In the genomic region with DNA sequence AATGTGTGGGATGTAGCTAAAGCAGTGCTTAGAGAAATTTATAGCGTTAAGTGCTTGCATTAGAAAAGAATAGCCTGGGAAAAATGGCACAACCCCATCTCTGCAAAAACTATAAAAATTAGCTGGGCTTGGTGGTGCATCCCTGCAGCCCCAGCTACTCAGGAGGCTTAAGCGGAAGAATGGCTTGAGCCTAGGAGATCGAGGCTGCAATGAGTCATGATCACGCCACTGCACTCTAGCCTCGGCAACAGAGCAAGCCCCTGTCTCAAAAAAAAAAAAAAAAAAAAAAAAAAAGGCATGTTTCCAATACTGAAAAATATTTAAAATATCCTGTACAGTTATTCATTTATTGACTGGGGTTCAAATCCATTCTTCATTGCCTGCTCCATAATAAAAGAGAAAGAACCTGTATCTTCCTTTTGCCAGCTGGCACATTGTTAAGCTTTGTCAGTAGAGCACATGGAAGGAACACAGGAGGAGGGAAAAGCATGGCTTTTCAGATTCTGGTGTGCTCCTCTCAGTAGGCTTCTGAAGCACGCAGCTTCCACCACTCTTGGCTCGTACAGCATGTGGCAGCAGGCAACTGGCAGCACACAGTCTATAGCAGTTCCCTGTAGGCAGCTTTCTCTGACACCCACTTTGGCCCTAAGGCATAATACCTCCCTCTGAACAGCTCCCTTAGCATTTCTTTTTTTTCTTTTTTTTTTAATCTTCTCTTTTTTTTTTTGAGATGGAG, we compare ENCODE assay signal across 15 cellular contexts.
DNase-seq lines count a peak whose midpoint lies in the region; ATAC-seq, FAIRE-seq and TF ChIP-seq lines count a peak whose summit lies in the region.
"Had no signal": no experiment of that assay in that cellular context is flagged by ENCODE, and none has a peak within 500 bp of the region (broad histone marks: within the 10 kb centered on the region; RNA-seq: fewer than 3 reads in every experiment).

No MANE protein-coding gene starts in this region.

- no peaks in the 10 kb centered on the region for H3K4me1 ChIP-seq in cardiac muscle cell (ENCODE audit: low read depth)
- no peaks in the 10 kb centered on the region for H3K4me1 ChIP-seq in right atrium auricular region
- no peaks in the 10 kb centered on the region for H3K4me1 ChIP-seq in small intestine (ENCODE audit: control insufficient read depth in 2 of 2, insufficient read depth in 1 of 2, low read depth in 1 of 2, low read length in 1 of 2)
- H3K4me1 ChIP-seq: colonic mucosa, upper lobe of left lung had no signal

- ATAC-seq in stimulated activated naive B cell treated with anti-CD40 and anti-IgM and Interleukin-4, amounts not matched to agents 10 μg/mL and 1 μg/mL and 100 μg/mL, for 72 hours (replicated peaks) = peak; percentile 37 to 40
- no peak for ATAC-seq in HG03565 (IDR thresholded peaks at IDR 0.05; ENCODE audit: unreplicated experiment)

- FAIRE-seq in small intestine (lab: Jason Lieb, UNC) = no peak

- peak overlapping the region; percentile 38 for H3K9ac ChIP-seq in SK-N-MC (ENCODE audit: insufficient read length)

- no peaks in the 10 kb centered on the region for H3K36me3 Mint-ChIP-seq in stimulated activated naive B cell treated with anti-CD40 and anti-IgM and Interleukin-4, amounts not matched to agents 10 μg/mL and 1 μg/mL and 100 μg/mL, for 72 hours
- H3K36me3 Mint-ChIP-seq: activated naive CD8-positive, alpha-beta T cell treated with anti-CD3 and anti-CD28 coated beads for 36 hours had no signal

- DNase-seq in cardiac muscle cell (ENCODE audit: low read depth in 1 of 2, low spot score in 1 of 2) (peak; percentile 2 to 5), right atrium auricular region (ENCODE audit: low spot score) (no peak), SK-N-MC (ENCODE audit: low read depth, low spot score) (peak; percentile 84), foreskin melanocyte (peak; percentile 67), small intestine (no peak)
- DNase-seq in stimulated activated naive B cell treated with anti-CD40 and anti-IgM and Interleukin-4, amounts not matched to agents 10 μg/mL and 1 μg/mL and 100 μg/mL, for 72 hours = no peak
- DNase-seq in effector CD8-positive, alpha-beta T cell (lab: John Stamatoyannopoulos, UW) = no peak
- DNase-seq: ACHN; activated CD4-positive, alpha-beta T cell treated with anti-CD3 and anti-CD28 coated beads for 1 hour; activated naive CD8-positive, alpha-beta T cell treated with anti-CD3 and anti-CD28 coated beads for 36 hours; colonic mucosa; COR-L47; NCI-H187; upper lobe of left lung had no signal

- no peaks in the 10 kb centered on the region for H3K27me3 ChIP-seq in cardiac muscle cell
- no peaks in the 10 kb centered on the region for H3K27me3 ChIP-seq in right atrium auricular region
- no peaks in the 10 kb centered on the region for H3K27me3 ChIP-seq in small intestine (ENCODE audit: control insufficient read depth in 2 of 2, insufficient read depth in 2 of 2, low read length in 2 of 2)
- H3K27me3 ChIP-seq: colonic mucosa, upper lobe of left lung had no signal

- H3K36me3 ChIP-seq in cardiac muscle cell (no peaks in the 10 kb centered on the region), right atrium auricular region (no peaks in the 10 kb centered on the region), SK-N-MC (ENCODE audit: insufficient read depth, low read length) (no peaks in the 10 kb centered on the region), small intestine (ENCODE audit: control insufficient read depth in 2 of 2, insufficient read depth in 2 of 2, low read length in 2 of 2) (no peaks in the 10 kb centered on the region)
- H3K36me3 ChIP-seq: colonic mucosa, upper lobe of left lung had no signal

- no peak overlapping the region for H3K27ac Mint-ChIP-seq in stimulated activated naive B cell treated with anti-CD40 and anti-IgM and Interleukin-4, amounts not matched to agents 10 μg/mL and 1 μg/mL and 100 μg/mL, for 72 hours
- H3K27ac Mint-ChIP-seq: activated naive CD8-positive, alpha-beta T cell treated with anti-CD3 and anti-CD28 coated beads for 36 hours had no signal

- TF ChIP-seq CTCF in cardiac muscle cell (IDR thresholded peaks at IDR 0.05; ENCODE audit: low read depth, low read length) = no peak
- no peak for TF ChIP-seq CTCF in right atrium auricular region (IDR thresholded peaks at IDR 0.05)

- H3K9me3 ChIP-seq in cardiac muscle cell (ENCODE audit: low read depth) = no peaks in the 10 kb centered on the region
- H3K9me3 ChIP-seq in right atrium auricular region = no peaks in the 10 kb centered on the region
- H3K9me3 ChIP-seq in SK-N-MC (ENCODE audit: low read depth, low read length) = no peaks in the 10 kb centered on the region
- H3K9me3 ChIP-seq in small intestine (ENCODE audit: control insufficient read depth, low read depth) = no peaks in the 10 kb centered on the region
- H3K9me3 ChIP-seq: colonic mucosa, upper lobe of left lung had no signal

- H3K4me3 ChIP-seq in cardiac muscle cell = no peak overlapping the region
- H3K4me3 ChIP-seq in right atrium auricular region = no peak overlapping the region
- peak overlapping the region; percentile 14; the same call in 1 of the 2 replicates for H3K4me3 ChIP-seq in SK-N-MC
- no peak overlapping the region for H3K4me3 ChIP-seq in small intestine (ENCODE audit: low read depth in 1 of 2, low read length in 2 of 2)
- H3K4me3 ChIP-seq: colonic mucosa, upper lobe of left lung had no signal

- peaks cover 0 to 2% of the 10 kb centered on the region in 2 donors for H3K4me1 Mint-ChIP-seq in stimulated activated naive B cell treated with anti-CD40 and anti-IgM and Interleukin-4, amounts not matched to agents 10 μg/mL and 1 μg/mL and 100 μg/mL, for 72 hours
- H3K4me1 Mint-ChIP-seq: activated naive CD8-positive, alpha-beta T cell treated with anti-CD3 and anti-CD28 coated beads for 36 hours had no signal

- H3K27ac ChIP-seq in cardiac muscle cell (no peak overlapping the region), right atrium auricular region (no peak overlapping the region), SK-N-MC (peak overlapping the region; percentile 89), small intestine (ENCODE audit: low read depth in 1 of 2, low read length in 1 of 2) (no peak overlapping the region)
- H3K27ac ChIP-seq: colonic mucosa, upper lobe of left lung had no signal

- H3K9me3 Mint-ChIP-seq in stimulated activated naive B cell treated with anti-CD40 and anti-IgM and Interleukin-4, amounts not matched to agents 10 μg/mL and 1 μg/mL and 100 μg/mL, for 72 hours = no peaks in the 10 kb centered on the region
- H3K9me3 Mint-ChIP-seq: activated naive CD8-positive, alpha-beta T cell treated with anti-CD3 and anti-CD28 coated beads for 36 hours had no signal

- H3K4me3 Mint-ChIP-seq in stimulated activated naive B cell treated with anti-CD40 and anti-IgM and Interleukin-4, amounts not matched to agents 10 μg/mL and 1 μg/mL and 100 μg/mL, for 72 hours = no peak overlapping the region
- H3K4me3 Mint-ChIP-seq: activated naive CD8-positive, alpha-beta T cell treated with anti-CD3 and anti-CD28 coated beads for 36 hours had no signal

- 70 to 79% (median 75%) methylated on average over 7 of the region's 7 CpGs for WGBS in small intestine, 3 donors

- H3K27me3 Mint-ChIP-seq in stimulated activated naive B cell treated with anti-CD40 and anti-IgM and Interleukin-4, amounts not matched to agents 10 μg/mL and 1 μg/mL and 100 μg/mL, for 72 hours = peaks cover 15 to 25% of the 10 kb centered on the region in 2 donors

Comparison
In these comparisons a context has a peak if more than half of its experiments do, and no peak if none do; other contexts are left out.
1. DNase-seq: peak in cardiac muscle cell (2 of 2), SK-N-MC (single experiment) and foreskin melanocyte (single experiment); none in right atrium auricular region (single experiment), stimulated activated naive B cell treated with anti-CD40 and anti-IgM and Interleukin-4, amounts not matched to agents 10 μg/mL and 1 μg/mL and 100 μg/mL, for 72 hours (single experiment), effector CD8-positive, alpha-beta T cell (single experiment) and small intestine (single experiment).